Comparison of ENCODE assay signal across 24 cellular contexts in the genomic region with DNA sequence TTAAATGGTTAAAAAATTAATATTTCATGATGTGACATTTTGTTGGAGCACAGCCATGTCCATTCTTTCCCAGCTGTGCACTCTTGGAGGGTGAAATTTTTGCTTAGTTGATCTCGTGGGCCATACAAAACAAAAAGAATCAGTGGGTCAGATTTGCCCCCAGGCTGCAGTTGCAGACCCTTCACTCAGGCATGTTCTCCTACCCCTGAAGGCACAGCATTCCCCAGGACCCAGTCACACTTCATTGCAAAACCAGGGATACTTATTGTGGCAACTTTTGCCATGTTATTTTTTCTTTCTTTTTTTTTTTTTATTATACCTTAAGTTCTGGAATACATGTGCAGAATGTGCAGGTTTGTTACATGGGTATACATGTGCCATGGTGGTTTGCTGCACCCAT. TPM values are rescaled to one million over a fixed set of nuclear protein-coding genes. Genes with fewer than 3 reads are reported as not detected.
DNase-seq lines count a peak whose midpoint lies in the region; ATAC-seq lines count a peak whose summit lies in the region.
"Had no signal": no experiment of that assay in that cellular context is flagged by ENCODE, and none has a peak within 500 bp of the region (broad histone marks: within the 10 kb centered on the region; RNA-seq: fewer than 3 reads in every experiment).

No MANE protein-coding gene starts in this region.

- intact Hi-C loops in CD4-positive, alpha-beta memory T cell (cut with micrococcal nuclease) = no loop called here

- no peak overlapping the region for H4K8ac ChIP-seq in trophoblast cell (ENCODE audit: low read depth, low read length)

- no peaks in the 10 kb centered on the region for H3K9me3 Mint-ChIP-seq in CD4-positive, alpha-beta memory T cell
- H3K9me3 Mint-ChIP-seq: CD14-positive monocyte, IgD-negative memory B cell had no signal

- no peak overlapping the region for H3K4me3 ChIP-seq in trophoblast cell (ENCODE audit: low read depth, low read length)
- H3K4me3 ChIP-seq in CD4-positive, alpha-beta memory T cell (ENCODE audit: low read length in 2 of 2) = no peak overlapping the region

- H3K4ac ChIP-seq in trophoblast cell (ENCODE audit: low read depth, low read length) = no peak overlapping the region

- no peaks in the 10 kb centered on the region for H3K79me2 ChIP-seq in trophoblast cell (ENCODE audit: control insufficient read depth, insufficient read depth, low read length, poor library complexity)

- no peaks in the 10 kb centered on the region for H3K36me3 ChIP-seq in trophoblast cell (ENCODE audit: control insufficient read depth in 1 of 2, insufficient read depth in 2 of 2, low read length in 2 of 2)
- no peaks in the 10 kb centered on the region for H3K36me3 ChIP-seq in CD4-positive, alpha-beta memory T cell (ENCODE audit: insufficient read depth, low read length)
- H3K36me3 ChIP-seq: BE2C had no signal

- H3K4me2 ChIP-seq in trophoblast cell (ENCODE audit: low read length) = no peak overlapping the region
- H3K4me2 ChIP-seq: KMS-11 had no signal

- H2BK12ac ChIP-seq in trophoblast cell (ENCODE audit: low read length) = no peak overlapping the region

- H3K27ac Mint-ChIP-seq in CD4-positive, alpha-beta memory T cell = peak overlapping the region in 1 of 7 donors; percentile 38
- H3K27ac Mint-ChIP-seq: IgD-negative memory B cell had no signal

- H3K14ac ChIP-seq in trophoblast cell (ENCODE audit: low read length) = no peak overlapping the region

- no peak overlapping the region for H3K18ac ChIP-seq in trophoblast cell (ENCODE audit: low read length)

- H4K12ac ChIP-seq in trophoblast cell (ENCODE audit: low read depth, low read length) = no peak overlapping the region

- CTCF ChIA-PET in CD4-positive, alpha-beta memory T cell (lab: Charles Lee; ENCODE audit: partially characterized antibody) = interaction anchor here (0.7 to 3.0 kb wide), 2 partner anchors 12 to 13 kb away, joined by 3 to 12 read pairs; no protein-coding TSS in a partner anchor

- peaks cover 7% of the 10 kb centered on the region for H3K9me3 ChIP-seq in trophoblast cell (ENCODE audit: insufficient read depth, low read depth, low read length)
- H3K9me3 ChIP-seq in CD4-positive, alpha-beta memory T cell (ENCODE audit: control insufficient read depth in 1 of 2, low read length in 2 of 2) = no peaks in the 10 kb centered on the region
- H3K9me3 ChIP-seq: BE2C had no signal

- H3K4me3 Mint-ChIP-seq in CD4-positive, alpha-beta memory T cell = no peak overlapping the region
- H3K4me3 Mint-ChIP-seq: IgD-negative memory B cell had no signal

- no CpG with 5 or more reads among the region's 1 CpG for WGBS in trophoblast cell (ENCODE audit: extremely low coverage, insufficient coverage, insufficient read length)

- no peaks in the 10 kb centered on the region for H3K36me3 Mint-ChIP-seq in CD4-positive, alpha-beta memory T cell
- H3K36me3 Mint-ChIP-seq: CD14-positive monocyte, IgD-negative memory B cell had no signal

- no peak overlapping the region for H3K27ac ChIP-seq in trophoblast cell (ENCODE audit: low read depth, low read length)
- no peak overlapping the region for H3K27ac ChIP-seq in CD4-positive, alpha-beta memory T cell (ENCODE audit: low read depth, low read length)
- H3K27ac ChIP-seq: HL-60, KMS-11 had no signal

- no peak for ATAC-seq in GM21737 (IDR thresholded peaks at IDR 0.05; ENCODE audit: unreplicated experiment)
- ATAC-seq: HCT116 had no signal

- no peaks in the 10 kb centered on the region for H3K27me3 ChIP-seq in trophoblast cell (ENCODE audit: insufficient read depth, low read length)
- no peaks in the 10 kb centered on the region for H3K27me3 ChIP-seq in CD4-positive, alpha-beta memory T cell (ENCODE audit: insufficient read depth, low read length)

- no peak overlapping the region for H2BK120ac ChIP-seq in trophoblast cell (ENCODE audit: insufficient read depth, low read length, poor library complexity)

- peak; percentile 59 for DNase-seq in EL
- peak; percentile 21 for DNase-seq in LHCN-M2 (ENCODE audit: low read depth)
- peak; percentile 53 for DNase-seq in fibroblast of gingiva (ENCODE audit: low read depth)
- peak; percentile 81 to 90 for DNase-seq in trophoblast cell
- DNase-seq in CD4-positive, alpha-beta memory T cell = no peak
- DNase-seq in stimulated activated naive CD4-positive, alpha-beta T cell (lab: John Stamatoyannopoulos, UW) = no peak
- DNase-seq: BE2C, Calu3, DMS79 treated with DMSO at 0.1 percent for 48 hours, NCI-H1092 treated with DMSO at 0.1 percent for 48 hours, NCI-H1436, NCI-H1930, NCI-H2107, NCI-H446, NCI-H524 treated with DMSO at 0.1 percent for 48 hours, NCI-H774 had no signal

- no peaks in the 10 kb centered on the region for H3K4me1 Mint-ChIP-seq in CD4-positive, alpha-beta memory T cell
- H3K4me1 Mint-ChIP-seq: IgD-negative memory B cell had no signal

- no peak overlapping the region for H3K9ac ChIP-seq in trophoblast cell (ENCODE audit: low read length)
- H3K9ac ChIP-seq: KMS-11 had no signal

- H2AFZ ChIP-seq in trophoblast cell (ENCODE audit: insufficient read depth, low read length, poor library complexity) = no peak overlapping the region

- peaks cover 6% of the 10 kb centered on the region for H3K79me1 ChIP-seq in trophoblast cell (ENCODE audit: low read length)

- H3K27me3 Mint-ChIP-seq in CD4-positive, alpha-beta memory T cell = peaks cover 5 to 8% of the 10 kb centered on the region in 2 donors

- POLR2A ChIA-PET in CD4-positive, alpha-beta memory T cell (lab: Charles Lee; ENCODE audit: partially characterized antibody) = no interaction called here

- H2AK5ac ChIP-seq in trophoblast cell (ENCODE audit: low read length) = no peak overlapping the region

- H3K4me1 ChIP-seq in trophoblast cell (ENCODE audit: control insufficient read depth in 1 of 2, insufficient read depth in 2 of 2, low read length in 2 of 2) = peaks cover 13 to 28% of the 10 kb centered on the region in 2 experiments
- H3K4me1 ChIP-seq in CD4-positive, alpha-beta memory T cell (ENCODE audit: insufficient read depth, low read length) = no peaks in the 10 kb centered on the region
- H3K4me1 ChIP-seq: BE2C had no signal

- H2BK5ac ChIP-seq in trophoblast cell (ENCODE audit: low read depth, low read length, poor library complexity) = no peak overlapping the region

- no peak overlapping the region for H4K91ac ChIP-seq in trophoblast cell (ENCODE audit: low read depth, low read length)

- no peak overlapping the region for H3K23ac ChIP-seq in trophoblast cell (ENCODE audit: low read length)

RNA-seq across cellular contexts. Expression of gene TAS2R40, which starts 6.0 kb away (rescaled TPM):
- total RNA-seq in LHCN-M2 (2014; rRNA removed) = not detected in 2 replicates
- not detected for polyA plus RNA-seq in LHCN-M2 (2012)
- polyA plus RNA-seq in trophoblast cell (2013) = not detected in 2 replicates
- not detected for total RNA-seq in CD4-positive, alpha-beta memory T cell
- polyA plus RNA-seq in CD4-positive, alpha-beta memory T cell = not detected
- total RNA-seq: A673, Calu3, H1 had no signal
- polyA plus RNA-seq: H1, IgD-negative memory B cell had no signal

RNA-seq across cellular contexts. Expression of gene GSTK1, which starts 35.4 kb away (rescaled TPM):
- total RNA-seq in LHCN-M2 (2014; rRNA removed) = 233 and 262 TPM in 2 replicates
- 229 TPM for polyA plus RNA-seq in LHCN-M2 (2012)
- 130 and 132 TPM in 2 replicates for polyA plus RNA-seq in trophoblast cell (2013)
- total RNA-seq in CD4-positive, alpha-beta memory T cell = 100 to 1,000 TPM; 469 to 482 TPM
- 100 to 1,000 TPM; 692 to 748 TPM for polyA plus RNA-seq in CD4-positive, alpha-beta memory T cell

RNA-seq across cellular contexts. Expression of gene TAS2R39, which starts 44.6 kb away (rescaled TPM):
- not detected in 2 replicates for total RNA-seq in LHCN-M2 (2014; rRNA removed)
- polyA plus RNA-seq in LHCN-M2 (2012) = not detected
- polyA plus RNA-seq in trophoblast cell (2013) = not detected in 2 replicates
- not detected for total RNA-seq in CD4-positive, alpha-beta memory T cell
- not detected for polyA plus RNA-seq in CD4-positive, alpha-beta memory T cell
- total RNA-seq: A673, Calu3, H1 had no signal
- polyA plus RNA-seq: CD14-positive monocyte, H1, IgD-negative memory B cell had no signal

RNA-seq across cellular contexts. Expression of gene TMEM139, which starts 57.0 kb away (rescaled TPM):
- total RNA-seq in LHCN-M2 (2014; rRNA removed) = not detected in 2 replicates
- polyA plus RNA-seq in LHCN-M2 (2012) = 0.22 TPM
- 1.1 and 1.4 TPM in 2 replicates for polyA plus RNA-seq in trophoblast cell (2013)
- total RNA-seq in CD4-positive, alpha-beta memory T cell = 1 to 10 TPM in 1 of 2 experiments, under 1 TPM in 1; 0.61 to 1.8 TPM
- polyA plus RNA-seq in CD4-positive, alpha-beta memory T cell = 1 to 10 TPM; 1.0 to 2.1 TPM
- total RNA-seq: A673 had no signal
- polyA plus RNA-seq: CD14-positive monocyte, IgD-negative memory B cell had no signal

Comparison
In these comparisons a context has a peak if more than half of its experiments do, and no peak if none do; other contexts are left out.
1. DNase-seq: peak in EL (single experiment), LHCN-M2 (single experiment), fibroblast of gingiva (single experiment) and trophoblast cell (2 of 2); none in CD4-positive, alpha-beta memory T cell (0 of 5) and stimulated activated naive CD4-positive, alpha-beta T cell (0 of 6).